6 cellular contexts compared by ENCODE assay signal in the genomic region with DNA sequence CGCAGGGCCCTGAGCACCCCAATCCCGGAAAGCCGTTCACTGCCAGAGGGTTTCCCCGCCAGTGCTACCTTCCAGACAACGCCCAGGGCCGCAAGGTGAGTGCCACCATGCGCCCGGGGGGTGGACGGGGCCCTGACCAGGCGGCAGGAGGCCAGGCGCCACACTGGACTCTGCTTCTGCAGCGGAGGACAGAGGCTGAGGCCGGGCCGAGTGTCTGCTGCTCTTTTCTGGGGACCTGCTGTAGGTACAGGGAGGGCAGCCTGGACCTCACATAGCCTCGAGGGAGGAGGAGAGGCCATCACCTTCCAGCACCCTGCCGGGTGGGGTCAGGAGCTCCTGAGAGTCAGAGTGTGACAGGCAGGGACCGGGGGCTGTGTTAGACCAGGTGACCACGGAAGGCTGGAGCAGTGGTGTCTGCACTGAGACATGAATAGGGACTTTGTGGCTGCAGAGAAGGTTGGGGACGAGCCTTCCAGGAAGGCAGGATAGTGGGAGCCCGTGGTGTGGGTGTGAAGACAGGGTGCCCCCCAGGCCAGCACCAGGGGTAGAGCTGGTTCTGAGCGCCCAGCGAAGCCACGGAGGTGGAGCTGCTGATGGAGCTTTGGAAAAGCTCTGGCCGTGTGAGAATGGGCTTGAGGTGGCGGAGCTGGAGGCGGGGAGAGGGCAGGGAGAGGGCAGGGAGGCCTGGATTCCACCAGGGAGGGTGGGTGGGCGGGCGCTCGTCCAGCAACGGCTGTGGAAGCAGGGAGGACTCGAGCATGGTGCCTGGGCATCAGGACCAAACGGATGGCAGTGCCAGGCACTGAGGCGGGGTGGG. TPM values are rescaled to one million over a fixed set of nuclear protein-coding genes. Genes with fewer than 3 reads are reported as not detected.
"Had no signal": no experiment of that assay in that cellular context is flagged by ENCODE, and none has a peak within 500 bp of the region (broad histone marks: within the 10 kb centered on the region; RNA-seq: fewer than 3 reads in every experiment).

No MANE protein-coding gene starts in this region.

RNA-seq across cellular contexts. Expression of a gene that starts 5.8 kb away (rescaled TPM):
- total RNA-seq: frontal cortex, pulmonary artery endothelial cell, skeletal muscle tissue had no signal
- polyA plus RNA-seq: endothelial cell of umbilical vein had no signal

RNA-seq across cellular contexts. Expression of a gene that starts 38.5 kb away (rescaled TPM):
- total RNA-seq: dermis blood vessel endothelial cell, pulmonary artery endothelial cell, skeletal muscle tissue, transverse colon had no signal
